ENCODE assay signal across 13 cellular contexts in genomic region chr1:50610563-50610962, GRCh38.
A peak's percentile ranks its signal among the peaks of the same experiment; 100 is the strongest.
DNase-seq lines count a peak whose midpoint lies in the region; ATAC-seq, FAIRE-seq and TF ChIP-seq lines count a peak whose summit lies in the region.
"Had no signal": no experiment of that assay in that cellular context is flagged by ENCODE, and none has a peak within 500 bp of the region (broad histone marks: within the 10 kb centered on the region; RNA-seq: fewer than 3 reads in every experiment).

No MANE protein-coding gene starts in this region.

- no peak for FAIRE-seq in small intestine (lab: Jason Lieb, UNC)
- FAIRE-seq: RCC 7860 had no signal

- DNase-seq in COLO668 (lab: John Stamatoyannopoulos, UW; ENCODE audit: unreplicated experiment) (peak; percentile 54), NCI-H748 treated with DMSO at 0.1 percent for 48 hours (lab: John Stamatoyannopoulos, UW) (peak; percentile 94), prostate gland (ENCODE audit: low spot score) (no peak), small intestine (no peak), esophagus muscularis mucosa (ENCODE audit: extremely low spot score) (no peak)
- DNase-seq: activated CD4-positive, CD25-positive, alpha-beta regulatory T cell; GOT3; upper lobe of left lung had no signal

- no peak for TF ChIP-seq CTCF in prostate gland (IDR thresholded peaks at IDR 0.05)
- TF ChIP-seq CTCF in esophagus muscularis mucosa (IDR thresholded peaks at IDR 0.05) = no peak

- no peaks in the 10 kb centered on the region for H3K4me1 ChIP-seq in prostate gland (replicated peaks)
- H3K4me1 ChIP-seq in small intestine (ENCODE audit: control insufficient read depth in 2 of 2, insufficient read depth in 1 of 2, low read depth in 1 of 2, low read length in 1 of 2) = no peaks in the 10 kb centered on the region
- no peaks in the 10 kb centered on the region for H3K4me1 ChIP-seq in esophagus muscularis mucosa
- H3K4me1 ChIP-seq: upper lobe of left lung had no signal

- TF ChIP-seq EP300 in esophagus muscularis mucosa (IDR thresholded peaks at IDR 0.05) = no peak

- intact Hi-C loops in prostate gland (cut with DNase I) = no loop called here
- intact Hi-C loops in esophagus muscularis mucosa (cut with DNase I) = no loop called here

- TF ChIP-seq POLR2A in prostate gland (IDR thresholded peaks at IDR 0.05) = no peak
- TF ChIP-seq POLR2A in esophagus muscularis mucosa (IDR thresholded peaks at IDR 0.05; ENCODE audit: low read depth) = no peak

- H3K36me3 ChIP-seq in KOPT-K1 (ENCODE audit: insufficient read depth, low read length) (0 out of 2 replicates have a peak, but pooled peaks cover 9% of the 10 kb centered on the region), prostate gland (no peaks in the 10 kb centered on the region), small intestine (ENCODE audit: control insufficient read depth in 2 of 2, insufficient read depth in 2 of 2, low read length in 2 of 2) (no peaks in the 10 kb centered on the region), esophagus muscularis mucosa (no peaks in the 10 kb centered on the region)
- H3K36me3 ChIP-seq: neutrophil, upper lobe of left lung had no signal

- no peaks in the 10 kb centered on the region for H3K27me3 ChIP-seq in prostate gland (replicated peaks; ENCODE audit: insufficient read depth)
- H3K27me3 ChIP-seq in small intestine (ENCODE audit: control insufficient read depth in 2 of 2, insufficient read depth in 2 of 2, low read length in 2 of 2) = no peaks in the 10 kb centered on the region
- no peaks in the 10 kb centered on the region for H3K27me3 ChIP-seq in esophagus muscularis mucosa
- H3K27me3 ChIP-seq: neutrophil, upper lobe of left lung had no signal

- ATAC-seq in GM19324 (IDR thresholded peaks at IDR 0.05; ENCODE audit: low FRiP score, unreplicated experiment) (peak; percentile 84), GM21529 (IDR thresholded peaks at IDR 0.05; ENCODE audit: unreplicated experiment) (no peak)

- H3K27ac ChIP-seq in KOPT-K1 (ENCODE audit: low read depth, low read length, poor library complexity, severe bottlenecking) (peak overlapping the region; percentile 56), prostate gland (no peak overlapping the region), small intestine (ENCODE audit: low read depth in 1 of 2, low read length in 1 of 2) (no peak overlapping the region), esophagus muscularis mucosa (replicated peaks in 1 of 4) (no peak overlapping the region)
- H3K27ac ChIP-seq: neutrophil, upper lobe of left lung had no signal

- WGBS in prostate gland = 31% methylated on average over 2 of the region's 2 CpGs
- WGBS in small intestine, 3 donors = 59 to 74% (median 63%) methylated on average over 2 of the region's 2 CpGs
- WGBS in esophagus muscularis mucosa = 62% methylated on average over 2 of the region's 2 CpGs

- H3K9me3 ChIP-seq in KOPT-K1 (ENCODE audit: insufficient read depth, low read length, poor library complexity, severe bottlenecking) (no peaks in the 10 kb centered on the region), prostate gland (no peaks in the 10 kb centered on the region), small intestine (ENCODE audit: control insufficient read depth, low read depth) (no peaks in the 10 kb centered on the region), esophagus muscularis mucosa (no peaks in the 10 kb centered on the region)
- H3K9me3 ChIP-seq: neutrophil, upper lobe of left lung had no signal

- H3K4me3 ChIP-seq in prostate gland (no peak overlapping the region), small intestine (ENCODE audit: low read depth in 1 of 2, low read length in 2 of 2) (no peak overlapping the region), esophagus muscularis mucosa (no peak overlapping the region)
- H3K4me3 ChIP-seq: upper lobe of left lung had no signal

Comparison
In these comparisons a context has a peak if more than half of its experiments do, and no peak if none do; other contexts are left out.
1. DNase-seq: peak in COLO668 (single experiment) and NCI-H748 treated with DMSO at 0.1 percent for 48 hours (single experiment); none in prostate gland (single experiment), small intestine (single experiment) and esophagus muscularis mucosa (single experiment).